Comparison of ENCODE assay signal across 13 cellular contexts in genomic region chr4:184420402-184420801, GRCh38. TPM values are rescaled to one million over a fixed set of nuclear protein-coding genes. Genes with fewer than 3 reads are reported as not detected.
DNase-seq lines count a peak whose midpoint lies in the region; ATAC-seq and TF ChIP-seq lines count a peak whose summit lies in the region.
"Had no signal": no experiment of that assay in that cellular context is flagged by ENCODE, and none has a peak within 500 bp of the region (broad histone marks: within the 10 kb centered on the region; RNA-seq: fewer than 3 reads in every experiment).

No MANE protein-coding gene starts in this region.

- TF ChIP-seq RAD21 in SK-N-SH (IDR thresholded peaks at IDR 0.05; ENCODE audit: low read length), result no peak

- no peak for TF ChIP-seq CTCF in SK-N-SH (IDR thresholded peaks at IDR 0.05)

- TF ChIP-seq EP300 in SK-N-SH (IDR thresholded peaks at IDR 0.05; ENCODE audit: borderline replicate concordance in 1 of 2, low read depth in 1 of 2, low read length in 1 of 2), result no peak

- CTCF ChIA-PET in SK-N-SH (lab: Yijun Ruan, JAX), result no interaction called here

- WGBS in SK-N-SH (ENCODE audit: low lambda C conversion rate), result 94% methylated on average over 5 of the region's 5 CpGs

- H3F3A ChIP-seq in SK-N-SH (replicated peaks; ENCODE audit: insufficient read depth), result peaks cover 26% of the 10 kb centered on the region

- POLR2A ChIA-PET in SK-N-SH (lab: Yijun Ruan, JAX), result no interaction called here

- peaks cover 29 to 40% of the 10 kb centered on the region in 2 experiments for H3K36me3 ChIP-seq in SK-N-SH (replicated peaks in 1 of 2; ENCODE audit: control insufficient read depth in 1 of 2, insufficient read depth in 2 of 2, low read length in 1 of 2)

- no peak for DNase-seq in activated T-cell treated with anti-CD3 and anti-CD28 coated beads, Interleukin-2, amount 50 U/mL, for 24 hours
- no peak for DNase-seq in activated T-cell treated with anti-CD3 and anti-CD28 coated beads, Interleukin-2, amount 50 U/mL, for 1 hour
- DNase-seq in stimulated activated CD8-positive, alpha-beta memory T cell treated with anti-CD3 and anti-CD28 coated beads, Interleukin-4, amount 100 ng/mL, for 48 hours, result peak; percentile 45
- DNase-seq in SK-N-SH (no peak), activated gamma-delta T cell treated with Interleukin-2 at 50 U/mL for 16 hours (no peak)
- DNase-seq: ACHN, erythroblast, heart right ventricle had no signal

- H3K79me2 ChIP-seq in SK-N-SH (ENCODE audit: insufficient read depth), result peaks cover 22% of the 10 kb centered on the region

- no peaks in the 10 kb centered on the region for H4K20me1 ChIP-seq in SK-N-SH (ENCODE audit: insufficient read depth)

- H3K27me3 Mint-ChIP-seq in activated T-cell treated with anti-CD3 and anti-CD28 coated beads, Interleukin-2, amount 50 U/mL, for 24 hours, result no peaks in the 10 kb centered on the region
- no peaks in the 10 kb centered on the region for H3K27me3 Mint-ChIP-seq in activated naive CD8-positive, alpha-beta T cell

- no peak overlapping the region for H3K9ac ChIP-seq in SK-N-SH

- no peak overlapping the region for H3K4me2 ChIP-seq in SK-N-SH
- H3K4me2 ChIP-seq: smooth muscle cell had no signal

- peak overlapping the region; percentile 97 for H3K27ac Mint-ChIP-seq in activated T-cell treated with anti-CD3 and anti-CD28 coated beads, Interleukin-2, amount 50 U/mL, for 24 hours
- H3K27ac Mint-ChIP-seq in activated naive CD8-positive, alpha-beta T cell, result peak overlapping the region; percentile 97

- no peak overlapping the region for H3K4me3 ChIP-seq in SK-N-SH (ENCODE audit: low read depth in 2 of 2, low read length in 1 of 2)
- H3K4me3 ChIP-seq: smooth muscle cell had no signal

- H3K36me3 Mint-ChIP-seq in activated T-cell treated with anti-CD3 and anti-CD28 coated beads, Interleukin-2, amount 50 U/mL, for 24 hours (ENCODE audit: low read depth), result peaks cover 84% of the 10 kb centered on the region
- peaks cover 24% of the 10 kb centered on the region for H3K36me3 Mint-ChIP-seq in activated naive CD8-positive, alpha-beta T cell

- no peaks in the 10 kb centered on the region for H3K9me2 ChIP-seq in SK-N-SH

- peaks cover 91% of the 10 kb centered on the region for H3K4me1 Mint-ChIP-seq in activated T-cell treated with anti-CD3 and anti-CD28 coated beads, Interleukin-2, amount 50 U/mL, for 24 hours (ENCODE audit: low read depth)
- H3K4me1 Mint-ChIP-seq in activated naive CD8-positive, alpha-beta T cell (ENCODE audit: low read depth), result peaks cover 77% of the 10 kb centered on the region

- no peaks in the 10 kb centered on the region for H3K27me3 ChIP-seq in SK-N-SH (ENCODE audit: insufficient read depth)
- H3K27me3 ChIP-seq: heart right ventricle had no signal

- H3K27ac ChIP-seq in SK-N-SH (ENCODE audit: low read depth in 2 of 2, low read length in 1 of 2), result no peak overlapping the region

- H3K9me3 ChIP-seq in SK-N-SH, result no peaks in the 10 kb centered on the region

- no peak overlapping the region for H2AFZ ChIP-seq in SK-N-SH (ENCODE audit: low read depth)

- H3K4me3 Mint-ChIP-seq in activated T-cell treated with anti-CD3 and anti-CD28 coated beads, Interleukin-2, amount 50 U/mL, for 24 hours, result peak overlapping the region; percentile 68
- peak overlapping the region; percentile 68 for H3K4me3 Mint-ChIP-seq in activated naive CD8-positive, alpha-beta T cell

- H3K4me1 ChIP-seq in SK-N-SH (ENCODE audit: control insufficient read depth in 1 of 2, insufficient read depth in 2 of 2, low read depth in 1 of 2, low read length in 1 of 2), result peaks cover 4 to 13% of the 10 kb centered on the region in 2 experiments; a peak in 2 of 4 replicates

- H3K9me3 Mint-ChIP-seq in activated T-cell treated with anti-CD3 and anti-CD28 coated beads, Interleukin-2, amount 50 U/mL, for 24 hours, result peaks cover 5% of the 10 kb centered on the region
- H3K9me3 Mint-ChIP-seq in activated naive CD8-positive, alpha-beta T cell (ENCODE audit: low read depth), result peaks cover 4% of the 10 kb centered on the region

- ATAC-seq in HG03571 (IDR thresholded peaks at IDR 0.05; ENCODE audit: unreplicated experiment), result peak; percentile 6
- no peak for ATAC-seq in HG03442 (IDR thresholded peaks at IDR 0.05; ENCODE audit: unreplicated experiment)
- ATAC-seq: left lobe of liver had no signal

TF ChIP-seq in SK-N-SH, 30 proteins besides CTCF, POLR2A, EP300 and RAD21 (continues in another document):
- TF ChIP-seq IRF3 (IDR thresholded peaks at IDR 0.05; ENCODE audit: low read depth, low read length) (no peak), MAX (IDR thresholded peaks at IDR 0.05; ENCODE audit: low read depth) (no peak), TCF12 (IDR thresholded peaks at IDR 0.05) (no peak), PBX3 (IDR thresholded peaks at IDR 0.05) (no peak), TAF1 (IDR thresholded peaks at IDR 0.05; ENCODE audit: borderline replicate concordance, low read depth, low read length) (no peak), MXI1 (IDR thresholded peaks at IDR 0.05; ENCODE audit: low read depth, low read length) (no peak), RFX5 (IDR thresholded peaks at IDR 0.05; ENCODE audit: low read length) (no peak), ZBTB33 (IDR thresholded peaks at IDR 0.05; ENCODE audit: borderline replicate concordance, low read depth) (no peak), MEF2A (IDR thresholded peaks at IDR 0.05; ENCODE audit: borderline replicate concordance, low read depth) (no peak), USF1 (IDR thresholded peaks at IDR 0.05; ENCODE audit: borderline replicate concordance, low read depth) (no peak), JUND (IDR thresholded peaks at IDR 0.05) (no peak), EZH2phosphoT487 (IDR thresholded peaks at IDR 0.05; ENCODE audit: borderline replicate concordance, low read depth) (no peak), RXRA (IDR thresholded peaks at IDR 0.05; ENCODE audit: borderline replicate concordance, low read depth) (no peak)

RNA-seq across cellular contexts. Expression of gene IRF2, which starts 53.9 kb away (rescaled TPM):
- polyA plus RNA-seq in SK-N-SH (2012; rRNA removed), result 23.3 and 23.6 TPM in 2 replicates
- 20.7 and 23.5 TPM in 2 replicates for polyA plus RNA-seq in SK-N-SH (2012; cell fraction: cytosol; rRNA removed)
- 18.0 and 21.4 TPM in 2 replicates for polyA plus RNA-seq in SK-N-SH (2012; cell fraction: nucleus; rRNA removed)
